ENCODE assay signal across 8 cellular contexts in the genomic region with DNA sequence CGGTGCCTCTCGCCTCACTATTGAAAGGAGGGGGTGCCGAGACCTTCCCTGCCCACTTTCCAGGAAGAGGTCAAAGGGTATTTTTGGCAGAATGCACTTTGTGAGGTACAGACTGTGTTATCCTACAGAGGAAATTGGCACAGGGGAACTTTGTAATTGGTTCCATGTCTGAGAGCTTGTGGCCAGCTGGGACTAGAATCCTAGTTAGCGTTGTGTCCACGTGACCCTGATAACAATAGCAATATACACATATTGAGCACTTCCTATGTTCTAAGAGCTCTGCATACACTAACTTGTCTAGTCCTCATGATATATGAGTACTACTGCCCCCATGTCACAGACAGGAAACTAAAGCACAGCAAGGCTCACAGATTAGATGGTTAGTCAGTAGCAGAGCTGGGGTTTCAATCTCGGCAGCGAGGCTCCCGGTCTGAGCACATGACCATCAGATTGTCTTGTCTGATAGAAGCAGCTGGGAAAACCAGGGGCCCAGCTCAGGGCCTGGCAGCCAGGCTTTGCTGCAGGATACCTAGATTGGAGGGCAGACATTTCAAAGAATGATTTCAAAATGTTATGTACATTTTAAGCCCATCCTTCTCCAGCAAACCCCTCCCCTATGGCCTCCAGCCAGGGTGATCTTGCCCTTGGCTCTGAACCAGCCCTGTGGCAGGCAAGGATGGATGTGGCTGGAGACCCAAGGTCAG. TPM values are rescaled to one million over a fixed set of nuclear protein-coding genes. Genes with fewer than 3 reads are reported as not detected.
DNase-seq lines count a peak whose midpoint lies in the region; ATAC-seq and TF ChIP-seq lines count a peak whose summit lies in the region.

No MANE protein-coding gene starts in this region.

- ATAC-seq in Right ventricle myocardium superior (ENCODE audit: poor library complexity): peak; percentile 41
- peak; percentile 90 for ATAC-seq in HG02938 (IDR thresholded peaks at IDR 0.05; ENCODE audit: unreplicated experiment)

- no peak overlapping the region for H3K27ac ChIP-seq in osteoblast (ENCODE audit: low read depth, low read length)

- peaks cover 37% of the 10 kb centered on the region for H3K4me1 ChIP-seq in osteoblast (ENCODE audit: insufficient read depth, low read length)

- H3K4me3 ChIP-seq in osteoblast (ENCODE audit: insufficient read depth, low read length): peak overlapping the region; percentile 73

- H3K36me3 ChIP-seq in osteoblast (ENCODE audit: insufficient read depth, low read length): no peaks in the 10 kb centered on the region

- peaks cover 3% of the 10 kb centered on the region for H3K79me2 ChIP-seq in osteoblast (ENCODE audit: insufficient read depth, low read length)

- TF ChIP-seq CTCF in osteoblast (IDR thresholded peaks at IDR 0.05; ENCODE audit: extremely low read depth, low read depth, low read length): no peak

- intact Hi-C loops in Right ventricle myocardium superior (cut with DNase I): no loop called here
- intact Hi-C loops in cardiac septum (cut with DNase I): no loop called here

- H2AFZ ChIP-seq in osteoblast (ENCODE audit: low read length): peak overlapping the region; percentile 66

- H3K4me2 ChIP-seq in osteoblast (ENCODE audit: insufficient read depth, low read length): peak overlapping the region; percentile 89

- no peaks in the 10 kb centered on the region for H3K27me3 ChIP-seq in osteoblast (ENCODE audit: insufficient read depth, low read length)

- no peaks in the 10 kb centered on the region for H4K20me1 ChIP-seq in osteoblast (ENCODE audit: insufficient read depth, low read length)

- DNase-seq in Right ventricle myocardium superior: no peak
- no peak for DNase-seq in cardiac septum (ENCODE audit: low spot score)
- peak; percentile 19 for DNase-seq in NCI-H187 treated with DMSO at 0.1 percent for 48 hours (lab: John Stamatoyannopoulos, UW)
- peak; percentile 61 to 71 for DNase-seq in activated CD4-positive, alpha-beta T cell treated with anti-CD3 and anti-CD28 coated beads, Interleukin-2, amount 50 U/mL, for 48 hours
- DNase-seq in fibroblast of gingiva (ENCODE audit: low read depth): peak; percentile 37
- peak; percentile 93 for DNase-seq in osteoblast (ENCODE audit: insufficient read length, low spot score, missing footprints)
- DNase-seq in GF-D8 (lab: John Stamatoyannopoulos, UW): no peak

- no peaks in the 10 kb centered on the region for H3K9me3 ChIP-seq in osteoblast (ENCODE audit: low read depth, low read length)

RNA-seq across cellular contexts. Expression of a gene that starts 1.4 kb away (rescaled TPM):
- total RNA-seq in Right ventricle myocardium superior (0.32 TPM), cardiac septum (1.6 TPM), osteoblast (4.3 and 6.8 TPM in 2 replicates)

Comparison
In these comparisons a context has a peak if more than half of its experiments do, and no peak if none do; other contexts are left out.
1. DNase-seq: peak in NCI-H187 treated with DMSO at 0.1 percent for 48 hours (single experiment), activated CD4-positive, alpha-beta T cell treated with anti-CD3 and anti-CD28 coated beads, Interleukin-2, amount 50 U/mL, for 48 hours (2 of 2), fibroblast of gingiva (single experiment) and osteoblast (single experiment); none in Right ventricle myocardium superior (single experiment), cardiac septum (single experiment) and GF-D8 (single experiment).